13 cellular contexts compared by ENCODE assay signal in genomic region chr6:142857609-142858195, GRCh38.
DNase-seq lines count a peak whose midpoint lies in the region; ATAC-seq and TF ChIP-seq lines count a peak whose summit lies in the region.
"Had no signal": no experiment of that assay in that cellular context is flagged by ENCODE, and none has a peak within 500 bp of the region (broad histone marks: within the 10 kb centered on the region; RNA-seq: fewer than 3 reads in every experiment).

No MANE protein-coding gene starts in this region.

- peaks cover 90 to 92% (median 91%) of the 10 kb centered on the region in 3 donors for H3K4me1 Mint-ChIP-seq in T-cell
- peaks cover 54 to 94% (median 89%) of the 10 kb centered on the region in 7 donors for H3K4me1 Mint-ChIP-seq in naive thymus-derived CD4-positive, alpha-beta T cell

- no peak for TF ChIP-seq CTCF in SK-N-SH (IDR thresholded peaks at IDR 0.05)

- no peaks in the 10 kb centered on the region for H3K9me2 ChIP-seq in SK-N-SH

- no peaks in the 10 kb centered on the region for H3K9me3 Mint-ChIP-seq in T-cell
- peaks cover 0 to 1% (median 0%) of the 10 kb centered on the region in 11 donors for H3K9me3 Mint-ChIP-seq in naive thymus-derived CD4-positive, alpha-beta T cell

- no peak for TF ChIP-seq EP300 in SK-N-SH (IDR thresholded peaks at IDR 0.05; ENCODE audit: borderline replicate concordance in 1 of 2, low read depth in 1 of 2, low read length in 1 of 2)

- DNase-seq in T-cell, result peak in 17 of 34 experiments; percentile 9 to 48 (median 30)
- DNase-seq in naive thymus-derived CD4-positive, alpha-beta T cell, result peak in 6 of 9 donors; percentile 39 to 69 (median 57)
- no peak for DNase-seq in SK-N-SH
- no peak for DNase-seq in NCI-H2227 (lab: John Stamatoyannopoulos, UW; ENCODE audit: unreplicated experiment)
- DNase-seq in LoVo (ENCODE audit: low spot score), result no peak
- no peak for DNase-seq in left ventricle myocardium superior
- DNase-seq: GF-D8; mammary epithelial cell; OCI-M1; stimulated activated CD4-positive, alpha-beta T cell treated with anti-CD3 and anti-CD28 coated beads, Interleukin-4, amount 100 ng/mL, for 4 hours had no signal

- peak overlapping the region; percentile 75 to 81 (median 76) for H3K4me3 Mint-ChIP-seq in T-cell
- peak overlapping the region; percentile 72 to 88 (median 84) for H3K4me3 Mint-ChIP-seq in naive thymus-derived CD4-positive, alpha-beta T cell

- WGBS in SK-N-SH (ENCODE audit: low lambda C conversion rate), result 90% methylated on average over 6 of the region's 10 CpGs

- no peaks in the 10 kb centered on the region for H4K20me1 ChIP-seq in SK-N-SH (ENCODE audit: insufficient read depth)

- no peaks in the 10 kb centered on the region for H3K27me3 Mint-ChIP-seq in T-cell
- H3K27me3 Mint-ChIP-seq in naive thymus-derived CD4-positive, alpha-beta T cell, result no peaks in the 10 kb centered on the region

- POLR2A ChIA-PET in T-cell (lab: Charles Lee), result interaction anchor here (0.6 to 1.2 kb wide), 7 partner anchors 10 to 171 kb away, joined by 3 to 10 read pairs (median 3); no protein-coding TSS in a partner anchor
- POLR2A ChIA-PET in naive thymus-derived CD4-positive, alpha-beta T cell (lab: Charles Lee), result interaction anchor here (0.6 to 10.9 kb wide), 25 partner anchors 10 to 111 kb away, joined by 3 to 200 read pairs (median 5); partner anchors contain the start of gene HIVEP2
- POLR2A ChIA-PET in SK-N-SH (lab: Yijun Ruan, JAX), result no interaction called here

- H3K4me2 ChIP-seq in SK-N-SH, result no peak overlapping the region

- H3K27ac Mint-ChIP-seq in T-cell, result peak overlapping the region; percentile 99
- H3K27ac Mint-ChIP-seq in naive thymus-derived CD4-positive, alpha-beta T cell, result peak overlapping the region; percentile 91 to 100 (median 98)

- intact Hi-C loops in naive thymus-derived CD4-positive, alpha-beta T cell (cut with micrococcal nuclease), result loop anchor here (1.0 to 5.0 kb wide), 14 partner anchors 8 to 460 kb away; no protein-coding TSS in a partner anchor
- intact Hi-C loops in left ventricle myocardium superior (cut with micrococcal nuclease), result no loop called here

- H3K4me3 ChIP-seq in naive thymus-derived CD4-positive, alpha-beta T cell (ENCODE audit: low read length), result peak overlapping the region; percentile 54
- no peak overlapping the region for H3K4me3 ChIP-seq in SK-N-SH (ENCODE audit: low read depth in 2 of 2, low read length in 1 of 2)

- peaks cover 24% of the 10 kb centered on the region for H3K36me3 Mint-ChIP-seq in T-cell
- peaks cover 0 to 18% (median 8%) of the 10 kb centered on the region in 5 donors for H3K36me3 Mint-ChIP-seq in naive thymus-derived CD4-positive, alpha-beta T cell

- H3K27me3 ChIP-seq in naive thymus-derived CD4-positive, alpha-beta T cell (ENCODE audit: control insufficient read depth in 2 of 2, insufficient read depth in 2 of 2, low read length in 2 of 2), result no peaks in the 10 kb centered on the region
- H3K27me3 ChIP-seq in SK-N-SH (ENCODE audit: insufficient read depth), result no peaks in the 10 kb centered on the region

- no peak for TF ChIP-seq RAD21 in SK-N-SH (IDR thresholded peaks at IDR 0.05; ENCODE audit: low read length)

- H3K4me1 ChIP-seq in naive thymus-derived CD4-positive, alpha-beta T cell (ENCODE audit: control insufficient read depth in 2 of 2, insufficient read depth in 2 of 2, low read length in 2 of 2), result peaks cover 58 to 77% of the 10 kb centered on the region in 2 donors
- peaks cover 0 to 11% of the 10 kb centered on the region in 2 experiments; a peak in 2 of 4 replicates for H3K4me1 ChIP-seq in SK-N-SH (ENCODE audit: control insufficient read depth in 1 of 2, insufficient read depth in 2 of 2, low read depth in 1 of 2, low read length in 1 of 2)

- H2AFZ ChIP-seq in SK-N-SH (ENCODE audit: low read depth), result no peak overlapping the region

- CTCF ChIA-PET in T-cell (lab: Charles Lee), result interaction anchor here (0.7 to 1.8 kb wide), 7 partner anchors 14 to 70 kb away, joined by 3 to 8 read pairs (median 3); no protein-coding TSS in a partner anchor
- CTCF ChIA-PET in naive thymus-derived CD4-positive, alpha-beta T cell (lab: Charles Lee), result interaction anchor here (0.7 to 2.8 kb wide), 4 partner anchors 9 to 110 kb away, joined by 3 to 8 read pairs (median 4); no protein-coding TSS in a partner anchor
- CTCF ChIA-PET in SK-N-SH (lab: Yijun Ruan, JAX), result interaction anchor here (0.6 kb wide), 1 partner anchor 170 kb away, joined by 3 read pairs; no protein-coding TSS in a partner anchor

- H3F3A ChIP-seq in SK-N-SH (replicated peaks; ENCODE audit: insufficient read depth), result no peaks in the 10 kb centered on the region

- no peaks in the 10 kb centered on the region for H3K9me3 ChIP-seq in naive thymus-derived CD4-positive, alpha-beta T cell (ENCODE audit: control insufficient read depth in 2 of 3, low read length in 3 of 3)
- H3K9me3 ChIP-seq in SK-N-SH, result no peaks in the 10 kb centered on the region

- ATAC-seq in GM18502 (IDR thresholded peaks at IDR 0.05; ENCODE audit: poor library complexity, unreplicated experiment) (peak; percentile 17), HG02588 (IDR thresholded peaks at IDR 0.05; ENCODE audit: unreplicated experiment) (peak; percentile 13), T-cell (replicated peaks in 1 of 4) (peak; percentile 21 to 58 (median 34)), left ventricle myocardium superior (no peak)
- ATAC-seq in naive thymus-derived CD4-positive, alpha-beta T cell, result peak; percentile 48

- peak overlapping the region; percentile 86 for H3K27ac ChIP-seq in naive thymus-derived CD4-positive, alpha-beta T cell (ENCODE audit: low read depth, low read length)
- peak overlapping the region in 1 of 2 experiments; percentile 11; a peak in 1 of 4 replicates for H3K27ac ChIP-seq in SK-N-SH (ENCODE audit: low read depth in 2 of 2, low read length in 1 of 2)
- H3K27ac ChIP-seq: HL-60 had no signal

- H3K9ac ChIP-seq in SK-N-SH, result no peak overlapping the region

- H3K36me3 ChIP-seq in naive thymus-derived CD4-positive, alpha-beta T cell (ENCODE audit: control insufficient read depth in 2 of 3, insufficient read depth in 3 of 3, low read length in 3 of 3), result no peaks in the 10 kb centered on the region
- H3K36me3 ChIP-seq in SK-N-SH (replicated peaks in 1 of 2; ENCODE audit: control insufficient read depth in 1 of 2, insufficient read depth in 2 of 2, low read length in 1 of 2), result no peaks in the 10 kb centered on the region

- peaks cover 3% of the 10 kb centered on the region; the same call in 1 of the 2 replicates for H3K79me2 ChIP-seq in SK-N-SH (ENCODE audit: insufficient read depth)

TF ChIP-seq in SK-N-SH, 30 proteins besides CTCF, POLR2A, EP300 and RAD21 (continues in another document):
- TF ChIP-seq GABPA (IDR thresholded peaks at IDR 0.05; ENCODE audit: low read depth), result no peak
- TF ChIP-seq MEF2A (IDR thresholded peaks at IDR 0.05; ENCODE audit: borderline replicate concordance, low read depth), result no peak
- TF ChIP-seq RXRA (IDR thresholded peaks at IDR 0.05; ENCODE audit: borderline replicate concordance, low read depth), result no peak
- TF ChIP-seq JUND (IDR thresholded peaks at IDR 0.05), result no peak
- TF ChIP-seq REST (IDR thresholded peaks at IDR 0.05; ENCODE audit: low read depth, low read length), result no peak
- no peak for TF ChIP-seq TEAD4 (IDR thresholded peaks at IDR 0.05; ENCODE audit: borderline replicate concordance, insufficient read depth)
- no peak for TF ChIP-seq SIN3A (IDR thresholded peaks at IDR 0.05; ENCODE audit: borderline replicate concordance, low read depth, low read length)
- no peak for TF ChIP-seq YY1 (IDR thresholded peaks at IDR 0.05; ENCODE audit: low read depth)
- TF ChIP-seq FOXM1 (IDR thresholded peaks at IDR 0.05; ENCODE audit: low read depth), result no peak
- no peak for TF ChIP-seq USF2 (IDR thresholded peaks at IDR 0.05; ENCODE audit: borderline replicate concordance, low read depth, low read length)
- TF ChIP-seq NFIC (IDR thresholded peaks at IDR 0.05; ENCODE audit: borderline replicate concordance), result no peak
- no peak for TF ChIP-seq TAF1 (IDR thresholded peaks at IDR 0.05; ENCODE audit: borderline replicate concordance, low read depth, low read length)
- TF ChIP-seq TCF12 (IDR thresholded peaks at IDR 0.05), result no peak

Comparison
In these comparisons a context has a peak if more than half of its experiments do, and no peak if none do; other contexts are left out.
1. DNase-seq: peak in naive thymus-derived CD4-positive, alpha-beta T cell (6 of 9); none in SK-N-SH (single experiment), NCI-H2227 (single experiment), LoVo (single experiment) and left ventricle myocardium superior (single experiment).